19 cellular contexts compared by ENCODE assay signal in genomic region chr18:13578400-13578799, GRCh38.
DNase-seq lines count a peak whose midpoint lies in the region; ATAC-seq and TF ChIP-seq lines count a peak whose summit lies in the region.
"Had no signal": no experiment of that assay in that cellular context is flagged by ENCODE, and none has a peak within 500 bp of the region (broad histone marks: within the 10 kb centered on the region; RNA-seq: fewer than 3 reads in every experiment).

No MANE protein-coding gene starts in this region.

- H3K36me3 Mint-ChIP-seq in activated naive CD4-positive, alpha-beta T cell treated with anti-CD3 and anti-CD28 coated beads, Interleukin-2, amount 50 U/mL, for 24 hours: no peaks in the 10 kb centered on the region
- peaks cover 0 to 18% of the 10 kb centered on the region in 2 donors for H3K36me3 Mint-ChIP-seq in activated naive CD4-positive, alpha-beta T cell treated with anti-CD3 and anti-CD28 coated beads, Interleukin-2, amount 50 U/mL, for 72 hours

- TF ChIP-seq CTCF in OCI-LY7 (conservative IDR thresholded peaks at IDR 0.05; ENCODE audit: low read length) (no peak), vagina (IDR thresholded peaks at IDR 0.05) (no peak), ovary (IDR thresholded peaks at IDR 0.05) (no peak)

- TF ChIP-seq EP300 in ovary (IDR thresholded peaks at IDR 0.05): no peak

- CTCF ChIA-PET in OCI-LY7 (lab: Charles Lee; ENCODE audit: unreplicated experiment): no interaction called here

- TF ChIP-seq POLR2A in vagina (IDR thresholded peaks at IDR 0.05): no peak
- TF ChIP-seq POLR2A in ovary (IDR thresholded peaks at IDR 0.05): no peak

- H3K27ac Mint-ChIP-seq in activated naive CD4-positive, alpha-beta T cell treated with anti-CD3 and anti-CD28 coated beads, Interleukin-2, amount 50 U/mL, for 24 hours: peak overlapping the region; percentile 8
- peak overlapping the region in 1 of 2 donors; percentile 75 for H3K27ac Mint-ChIP-seq in activated naive CD4-positive, alpha-beta T cell treated with anti-CD3 and anti-CD28 coated beads, Interleukin-2, amount 50 U/mL, for 72 hours

- DNase-seq in activated naive CD4-positive, alpha-beta T cell treated with anti-CD3 and anti-CD28 coated beads, Interleukin-2, amount 50 U/mL, for 72 hours (ENCODE audit: low spot score in 2 of 2): no peak
- DNase-seq in OCI-LY7 (ENCODE audit: low spot score) (peak; percentile 43), vagina (ENCODE audit: extremely low spot score in 2 of 2) (no peak), ovary (no peak), HK-2 (ENCODE audit: unreplicated experiment) (no peak), retina (no peak)
- DNase-seq: activated gamma-delta T cell; brain microvascular endothelial cell; effector CD4-positive, alpha-beta T cell; left cardiac atrium; midbrain; MV-4-11; occipital lobe; stimulated activated CD4-positive, alpha-beta T cell treated with anti-CD3 and anti-CD28 coated beads, Interleukin-4, amount 100 ng/mL, for 4 hours; T-helper 9 cell; upper lobe of right lung had no signal

- peak overlapping the region; percentile 35 for H3K4me3 ChIP-seq in OCI-LY7 (ENCODE audit: low read depth, low read length, poor library complexity, severe bottlenecking)
- no peak overlapping the region for H3K4me3 ChIP-seq in vagina
- no peak overlapping the region for H3K4me3 ChIP-seq in ovary
- H3K4me3 ChIP-seq: hepatocyte, upper lobe of right lung had no signal

- H3K27me3 Mint-ChIP-seq in activated naive CD4-positive, alpha-beta T cell treated with anti-CD3 and anti-CD28 coated beads, Interleukin-2, amount 50 U/mL, for 24 hours: no peaks in the 10 kb centered on the region

- H3K36me3 ChIP-seq in OCI-LY7 (ENCODE audit: insufficient read depth, low read length) (no peaks in the 10 kb centered on the region), vagina (no peaks in the 10 kb centered on the region), ovary (no peaks in the 10 kb centered on the region)
- H3K36me3 ChIP-seq: brain microvascular endothelial cell, upper lobe of right lung had no signal

- POLR2A ChIA-PET in OCI-LY7 (lab: Charles Lee): interaction anchor here (0.7 to 7.5 kb wide), 4 partner anchors 11 to 122 kb away, joined by 6 to 63 read pairs (median 24); no protein-coding TSS in a partner anchor

- peaks cover 50% of the 10 kb centered on the region for H3K4me1 Mint-ChIP-seq in activated naive CD4-positive, alpha-beta T cell treated with anti-CD3 and anti-CD28 coated beads, Interleukin-2, amount 50 U/mL, for 24 hours

- 77 to 89% (median 78%) methylated on average over 6 of the region's 6 CpGs for WGBS in ovary, 3 donors

- intact Hi-C loops in OCI-LY7 (cut with micrococcal nuclease; ENCODE audit: unreplicated experiment): no loop called here
- intact Hi-C loops in vagina (cut with DNase I): no loop called here
- intact Hi-C loops in ovary (cut with DNase I): no loop called here

- H4K20me1 ChIP-seq in OCI-LY7 (ENCODE audit: insufficient read depth, low read length): no peaks in the 10 kb centered on the region

- H3K9me2 ChIP-seq in OCI-LY7 (ENCODE audit: insufficient read depth, low read length): no peaks in the 10 kb centered on the region

- ATAC-seq in activated naive CD4-positive, alpha-beta T cell treated with anti-CD3 and anti-CD28 coated beads, Interleukin-2, amount 50 U/mL, for 72 hours: no peak
- ATAC-seq: left cardiac atrium, upper lobe of right lung had no signal

- H3K79me2 ChIP-seq in OCI-LY7 (ENCODE audit: insufficient read depth, low read depth, low read length): no peaks in the 10 kb centered on the region
- H3K79me2 ChIP-seq: hepatocyte had no signal

- H3K4me2 ChIP-seq in OCI-LY7 (ENCODE audit: low read length): peak overlapping the region; percentile 69
- H3K4me2 ChIP-seq: hepatocyte had no signal

- H3K27ac ChIP-seq in OCI-LY7 (ENCODE audit: low read depth, low read length, poor library complexity, severe bottlenecking): no peak overlapping the region
- peak overlapping the region; percentile 34 for H3K27ac ChIP-seq in cingulate gyrus (ENCODE audit: low read depth, low read length)
- peak overlapping the region; percentile 37 for H3K27ac ChIP-seq in vagina
- no peak overlapping the region for H3K27ac ChIP-seq in ovary
- H3K27ac ChIP-seq: brain microvascular endothelial cell, hepatocyte had no signal

- H3K4me1 ChIP-seq in OCI-LY7 (ENCODE audit: insufficient read depth, low read length, poor library complexity, severe bottlenecking): peaks cover 39% of the 10 kb centered on the region
- peaks cover 25% of the 10 kb centered on the region for H3K4me1 ChIP-seq in vagina
- no peaks in the 10 kb centered on the region for H3K4me1 ChIP-seq in ovary (ENCODE audit: insufficient read depth)
- H3K4me1 ChIP-seq: upper lobe of right lung had no signal

- H3K4me3 Mint-ChIP-seq in activated naive CD4-positive, alpha-beta T cell treated with anti-CD3 and anti-CD28 coated beads, Interleukin-2, amount 50 U/mL, for 24 hours: peak overlapping the region; percentile 3

- peak overlapping the region; percentile 85; the same call in 1 of the 2 replicates for H2AFZ ChIP-seq in OCI-LY7 (ENCODE audit: low read length)
- H2AFZ ChIP-seq: hepatocyte had no signal

- no peaks in the 10 kb centered on the region for H3K9me3 ChIP-seq in OCI-LY7 (ENCODE audit: low read length)
- no peaks in the 10 kb centered on the region for H3K9me3 ChIP-seq in vagina
- no peaks in the 10 kb centered on the region for H3K9me3 ChIP-seq in ovary
- H3K9me3 ChIP-seq: upper lobe of right lung had no signal

- H3K27me3 ChIP-seq in vagina (no peaks in the 10 kb centered on the region), ovary (no peaks in the 10 kb centered on the region)
- H3K27me3 ChIP-seq: brain microvascular endothelial cell, hepatocyte, upper lobe of right lung had no signal

- no peaks in the 10 kb centered on the region for H3K9me3 Mint-ChIP-seq in activated naive CD4-positive, alpha-beta T cell treated with anti-CD3 and anti-CD28 coated beads, Interleukin-2, amount 50 U/mL, for 24 hours
- H3K9me3 Mint-ChIP-seq in activated naive CD4-positive, alpha-beta T cell treated with anti-CD3 and anti-CD28 coated beads, Interleukin-2, amount 50 U/mL, for 72 hours: no peaks in the 10 kb centered on the region

- BruUV-seq in OCI-LY7 (replicated peaks; lab: Mats Ljungman, UMichigan): no TSS peak

Comparison
In these comparisons a context has a peak if more than half of its experiments do, and no peak if none do; other contexts are left out.
1. H3K27ac ChIP-seq: peak in cingulate gyrus (single experiment) and vagina (single experiment); none in OCI-LY7 (single experiment) and ovary (0 of 2).